In genomic region chr5:69217154-69217731, GRCh38 we compare ENCODE assay signal across 8 cellular contexts. TPM values are rescaled to one million over a fixed set of nuclear protein-coding genes. Genes with fewer than 3 reads are reported as not detected.
DNase-seq lines count a peak whose midpoint lies in the region; ATAC-seq, FAIRE-seq and TF ChIP-seq lines count a peak whose summit lies in the region.

No MANE protein-coding gene starts in this region.

- POLR2A ChIA-PET in PC-9 (lab: Charles Lee; ENCODE audit: unreplicated experiment) (interaction anchor here (1.0 kb wide), 1 partner anchor 17 kb away, joined by 7 read pairs; the partner anchor contains the start of gene CDK7), K562 (lab: Yijun Ruan, JAX) (interaction anchor here (0.8 to 2.4 kb wide), 4 partner anchors 13 to 27 kb away, joined by 3 to 12 read pairs (median 3); partner anchors contain the start of gene CDK7)

- no peaks in the 10 kb centered on the region for H3K36me3 ChIP-seq in PC-9 (ENCODE audit: low read depth)
- H3K36me3 ChIP-seq in K562 (ENCODE audit: control insufficient read depth, insufficient read depth, low read length), result peaks cover 22% of the 10 kb centered on the region; the same call in 2 of the 3 replicates

- H3K36me3 Mint-ChIP-seq in memory B cell, result peaks cover 4% of the 10 kb centered on the region
- H3K36me3 Mint-ChIP-seq in stimulated activated memory B cell treated with anti-CD40 and anti-IgM and Interleukin-4, amounts not matched to agents 10 μg/mL and 1 μg/mL and 100 μg/mL, for 72 hours, result peaks cover 12% of the 10 kb centered on the region

- peak overlapping the region; percentile 97 for H3K27ac Mint-ChIP-seq in memory B cell
- peak overlapping the region; percentile 94 for H3K27ac Mint-ChIP-seq in stimulated activated memory B cell treated with anti-CD40 and anti-IgM and Interleukin-4, amounts not matched to agents 10 μg/mL and 1 μg/mL and 100 μg/mL, for 72 hours

- H3F3A ChIP-seq in PC-9 (ENCODE audit: insufficient read depth, low read depth), result peaks cover 6% of the 10 kb centered on the region; the same call in 1 of the 2 replicates

- peak; percentile 35 for DNase-seq in NCI-H2029 treated with DMSO at 0.1 percent for 48 hours (lab: John Stamatoyannopoulos, UW)
- DNase-seq in NCI-H2029 (lab: John Stamatoyannopoulos, UW), result no peak
- no peak for DNase-seq in PC-9
- DNase-seq in K562 (ENCODE audit: extremely low read depth in 1 of 4, low spot score in 3 of 4), result peak; percentile 45 to 98 (median 98)
- no peak for DNase-seq in memory B cell (ENCODE audit: low spot score in 2 of 2)
- DNase-seq in left lobe of liver (ENCODE audit: low spot score), result no peak

- H3K9me1 ChIP-seq in K562 (ENCODE audit: control insufficient read depth, insufficient read depth, low read length), result no peaks in the 10 kb centered on the region

- H3K27ac ChIP-seq in PC-9, result no peak overlapping the region
- H3K27ac ChIP-seq in K562 (ENCODE audit: extremely low read depth, low read depth, low read length), result peak overlapping the region; percentile 88

- FAIRE-seq in K562 (lab: Jason Lieb, UNC), result peak; percentile 84

- no TSS peak for BruUV-seq in PC-9 (replicated peaks; lab: Mats Ljungman, UMichigan)
- BruUV-seq in K562 (replicated peaks; lab: Mats Ljungman, UMichigan), result TSS peak; percentile 98

- TF ChIP-seq RAD21 in K562 (CRISPR knock-in tag; conservative IDR thresholded peaks at IDR 0.05 in 1 of 2, IDR thresholded peaks at IDR 0.05 in 1 of 2), result no peak

- in situ Hi-C loops in K562 (cut with MboI), result no loop called here

- peak overlapping the region; percentile 97 for H3K4me3 Mint-ChIP-seq in memory B cell
- H3K4me3 Mint-ChIP-seq in stimulated activated memory B cell treated with anti-CD40 and anti-IgM and Interleukin-4, amounts not matched to agents 10 μg/mL and 1 μg/mL and 100 μg/mL, for 72 hours, result peak overlapping the region; percentile 96

- H4K20me1 ChIP-seq in PC-9 (ENCODE audit: insufficient read depth) (no peaks in the 10 kb centered on the region; the same call in 1 of the 2 replicates), K562 (replicated peaks; ENCODE audit: control insufficient read depth, insufficient read depth, low read length) (no peaks in the 10 kb centered on the region)

- H3K4me1 Mint-ChIP-seq in memory B cell, result peaks cover 13% of the 10 kb centered on the region
- peaks cover 29% of the 10 kb centered on the region for H3K4me1 Mint-ChIP-seq in stimulated activated memory B cell treated with anti-CD40 and anti-IgM and Interleukin-4, amounts not matched to agents 10 μg/mL and 1 μg/mL and 100 μg/mL, for 72 hours

- H3K27me3 Mint-ChIP-seq in memory B cell, result no peaks in the 10 kb centered on the region
- H3K27me3 Mint-ChIP-seq in stimulated activated memory B cell treated with anti-CD40 and anti-IgM and Interleukin-4, amounts not matched to agents 10 μg/mL and 1 μg/mL and 100 μg/mL, for 72 hours, result no peaks in the 10 kb centered on the region

- TF ChIP-seq CTCF in PC-9 (conservative IDR thresholded peaks at IDR 0.05) (no peak), K562 (IDR thresholded peaks at IDR 0.05 in 2 of 3, conservative IDR thresholded peaks at IDR 0.05 in 1 of 3; ENCODE audit: insufficient read depth in 2 of 3, low read depth in 1 of 3, low read length in 3 of 3) (no peak)

- no peak for TF ChIP-seq POLR2A in K562 (conservative IDR thresholded peaks at IDR 0.05)

- H3K4me1 ChIP-seq in PC-9 (replicated peaks; ENCODE audit: insufficient read depth), result peaks cover 16% of the 10 kb centered on the region
- peaks cover 13 to 21% of the 10 kb centered on the region in 2 experiments; a peak in 4 of 5 replicates for H3K4me1 ChIP-seq in K562 (replicated peaks in 1 of 2; ENCODE audit: control insufficient read depth in 2 of 2, insufficient read depth in 2 of 2, low read length in 2 of 2)

- peaks cover 2% of the 10 kb centered on the region for H3K9me3 Mint-ChIP-seq in memory B cell
- no peaks in the 10 kb centered on the region for H3K9me3 Mint-ChIP-seq in stimulated activated memory B cell treated with anti-CD40 and anti-IgM and Interleukin-4, amounts not matched to agents 10 μg/mL and 1 μg/mL and 100 μg/mL, for 72 hours

- CTCF ChIA-PET in PC-9 (lab: Charles Lee) (no interaction called here), K562 (lab: Yijun Ruan, JAX; ENCODE audit: low intra/inter-chr PET ratio) (no interaction called here)

- intact Hi-C loops in PC-9 (cut with micrococcal nuclease; ENCODE audit: unreplicated experiment), result no loop called here
- intact Hi-C loops in K562 (cut with micrococcal nuclease), result loop anchor here (2.0 kb wide), 1 partner anchor 28 kb away; the partner anchor contains the start of gene CENPH

- H3K9me2 ChIP-seq in PC-9 (ENCODE audit: insufficient read depth), result no peaks in the 10 kb centered on the region

- H3K9me3 ChIP-seq in PC-9 (ENCODE audit: insufficient read depth, low read depth), result no peaks in the 10 kb centered on the region; the same call in 1 of the 2 replicates
- 0 out of 2 replicates have a peak, but pooled peaks cover 3% of the 10 kb centered on the region for H3K9me3 ChIP-seq in K562 (replicated peaks; ENCODE audit: control insufficient read depth, insufficient read depth, low read depth, low read length)

- peak overlapping the region; percentile 98 for H2AFZ ChIP-seq in PC-9
- H2AFZ ChIP-seq in K562 (ENCODE audit: low read depth, low read length), result peak overlapping the region; percentile 94

- peaks cover 22% of the 10 kb centered on the region for H3K79me2 ChIP-seq in PC-9 (ENCODE audit: low read depth)
- H3K79me2 ChIP-seq in K562 (ENCODE audit: control insufficient read depth, insufficient read depth, low read length), result peaks cover 41% of the 10 kb centered on the region

- H3K27me3 ChIP-seq in PC-9 (ENCODE audit: insufficient read depth, low read depth) (no peaks in the 10 kb centered on the region), K562 (ENCODE audit: control insufficient read depth in 2 of 2, insufficient read depth in 2 of 2, low read length in 2 of 2) (no peaks in the 10 kb centered on the region)

- H3K9ac ChIP-seq in K562 (ENCODE audit: insufficient read depth in 1 of 2, low read depth in 2 of 2, low read length in 2 of 2), result peak overlapping the region; percentile 91 to 99

- 2% methylated on average over 9 of the region's 15 CpGs for WGBS in K562 (ENCODE audit: insufficient coverage, low coverage, missing lambda C conversion rate)

- peak overlapping the region; percentile 89 for H3K4me3 ChIP-seq in PC-9
- peak overlapping the region; percentile 66 for H3K4me3 ChIP-seq in K562

- H3K4me2 ChIP-seq in PC-9, result peak overlapping the region; percentile 86
- H3K4me2 ChIP-seq in K562 (ENCODE audit: insufficient read depth, low read length), result peak overlapping the region; percentile 90

- no peak for TF ChIP-seq EP300 in K562 (IDR thresholded peaks at IDR 0.05; ENCODE audit: low read length)

- no peak; the same call in 2 of the 3 replicates for ATAC-seq in K562
- ATAC-seq in memory B cell (ENCODE audit: low read depth), result peak; percentile 84
- no peak for ATAC-seq in stimulated activated memory B cell treated with anti-CD40 and anti-IgM and Interleukin-4, amounts not matched to agents 10 μg/mL and 1 μg/mL and 100 μg/mL, for 72 hours
- ATAC-seq in GM21360 (IDR thresholded peaks at IDR 0.05; ENCODE audit: unreplicated experiment), result no peak
- ATAC-seq in left lobe of liver, result no peak

RNA-seq across cellular contexts. Expression of gene CDK7, which starts 17.4 kb away (rescaled TPM):
- total RNA-seq in PC-9 (2021) (51.6 and 60.5 TPM in 2 replicates), K562 (2014; rRNA removed) (44.0 and 55.9 TPM in 2 replicates), K562 (2014; rRNA removed; fragmentation: Illumina TruSeq; extraction: Trizol) (68.8 and 75.3 TPM in 2 replicates), K562 (2015; rRNA removed; fragmentation: Illumina TruSeq; extraction: Trizol) (64.8 and 65.3 TPM in 2 replicates), K562 (2021) (41.2 and 41.7 TPM in 2 replicates), left lobe of liver (7.6 TPM)
- total RNA-seq in K562 (2011; cell fraction: chromatin; rRNA removed; ENCODE audit: low replicate concordance), result 174 and 234 TPM in 2 replicates
- 274 and 307 TPM in 2 replicates for total RNA-seq in K562 (2011; cell fraction: nucleolus; rRNA removed)
- total RNA-seq in K562 (2011; cell fraction: nucleoplasm; rRNA removed), result 170 and 191 TPM in 2 replicates
- polyA plus RNA-seq in K562 (2011; rRNA removed) (55.5 and 68.3 TPM in 2 replicates), K562 (2014; fragmentation: Illumina TruSeq; extraction: Trizol) (61.1 and 63.6 TPM in 2 replicates), K562 (2014; fragmentation: Nextera tagmentation; extraction: Ambion mirVana) (100 to 1,000 TPM; 143 TPM), K562 (2014; rRNA removed) (58.3 and 70.8 TPM in 2 replicates)
- 16.5 and 37.0 TPM in 2 replicates for polyA plus RNA-seq in K562 (2011; cell fraction: cytosol; rRNA removed)
- polyA plus RNA-seq in K562 (2011; cell fraction: nucleus; rRNA removed), result 76.0 and 84.4 TPM in 2 replicates
- polyA plus RNA-seq in K562 (2012), result 40.3 and 77.9 TPM in 2 replicates
- polyA minus RNA-seq in K562 (2011; rRNA and poly(A)+ RNA removed), result 53.8 and 54.2 TPM in 2 replicates
- polyA minus RNA-seq in K562 (2011; cell fraction: cytosol; rRNA and poly(A)+ RNA removed), result 36.6 and 57.6 TPM in 2 replicates
- 106 and 133 TPM in 2 replicates for polyA minus RNA-seq in K562 (2011; cell fraction: nucleus; rRNA and poly(A)+ RNA removed)

RNA-seq across cellular contexts. Expression of gene CENPH, which starts 27.9 kb away (rescaled TPM):
- total RNA-seq in PC-9 (2021), result 30.1 and 45.7 TPM in 2 replicates
- total RNA-seq in K562 (2011; cell fraction: chromatin; rRNA removed; ENCODE audit: low replicate concordance), result 15.7 and 27.1 TPM in 2 replicates
- 11.6 and 13.7 TPM in 2 replicates for total RNA-seq in K562 (2011; cell fraction: nucleolus; rRNA removed)
- total RNA-seq in K562 (2011; cell fraction: nucleoplasm; rRNA removed), result 19.9 and 24.4 TPM in 2 replicates
- total RNA-seq in K562 (2014; rRNA removed), result 77.2 and 111 TPM in 2 replicates
- 95.5 and 120 TPM in 2 replicates for total RNA-seq in K562 (2014; rRNA removed; fragmentation: Illumina TruSeq; extraction: Trizol)
- 66.9 and 71.6 TPM in 2 replicates for total RNA-seq in K562 (2015; rRNA removed; fragmentation: Illumina TruSeq; extraction: Trizol)
- total RNA-seq in K562 (2021), result 72.1 and 73.0 TPM in 2 replicates
- polyA plus RNA-seq in K562 (2011; rRNA removed), result 61.6 and 75.3 TPM in 2 replicates
- 34.2 and 69.1 TPM in 2 replicates for polyA plus RNA-seq in K562 (2011; cell fraction: cytosol; rRNA removed)
- 8.4 and 11.6 TPM in 2 replicates for polyA plus RNA-seq in K562 (2011; cell fraction: nucleus; rRNA removed)
- polyA plus RNA-seq in K562 (2012), result 49.7 and 114 TPM in 2 replicates
- polyA plus RNA-seq in K562 (2014; fragmentation: Illumina TruSeq; extraction: Trizol), result 68.0 and 74.9 TPM in 2 replicates
- 10 to 100 TPM; 10.5 to 18.2 TPM for polyA plus RNA-seq in K562 (2014; fragmentation: Nextera tagmentation; extraction: Ambion mirVana)
- polyA plus RNA-seq in K562 (2014; rRNA removed), result 103 and 124 TPM in 2 replicates
- polyA minus RNA-seq in K562 (2011; rRNA and poly(A)+ RNA removed), result 16.9 and 25.9 TPM in 2 replicates
- 20.0 and 26.2 TPM in 2 replicates for polyA minus RNA-seq in K562 (2011; cell fraction: cytosol; rRNA and poly(A)+ RNA removed)
- 8.3 and 16.7 TPM in 2 replicates for polyA minus RNA-seq in K562 (2011; cell fraction: nucleus; rRNA and poly(A)+ RNA removed)
- 0.53 TPM for total RNA-seq in left lobe of liver

RNA-seq across cellular contexts. Expression of gene CCNB1, which starts 50.3 kb away (rescaled TPM):
- 174 and 248 TPM in 2 replicates for total RNA-seq in PC-9 (2021)
- total RNA-seq in K562 (2011; cell fraction: chromatin; rRNA removed; ENCODE audit: low replicate concordance), result 73.7 and 121 TPM in 2 replicates
- total RNA-seq in K562 (2011; cell fraction: nucleolus; rRNA removed), result 60.7 and 76.7 TPM in 2 replicates
- total RNA-seq in K562 (2011; cell fraction: nucleoplasm; rRNA removed), result 83.0 and 89.8 TPM in 2 replicates
- total RNA-seq in K562 (2014; rRNA removed), result 165 and 208 TPM in 2 replicates
- total RNA-seq in K562 (2014; rRNA removed; fragmentation: Illumina TruSeq; extraction: Trizol), result 271 and 288 TPM in 2 replicates
- 267 and 270 TPM in 2 replicates for total RNA-seq in K562 (2015; rRNA removed; fragmentation: Illumina TruSeq; extraction: Trizol)
- total RNA-seq in K562 (2021), result 256 and 260 TPM in 2 replicates
- 306 and 361 TPM in 2 replicates for polyA plus RNA-seq in K562 (2011; rRNA removed)
- polyA plus RNA-seq in K562 (2011; cell fraction: cytosol; rRNA removed), result 87.6 and 130 TPM in 2 replicates
- polyA plus RNA-seq in K562 (2011; cell fraction: nucleus; rRNA removed), result 127 and 167 TPM in 2 replicates
- 165 and 326 TPM in 2 replicates for polyA plus RNA-seq in K562 (2012)
- polyA plus RNA-seq in K562 (2014; fragmentation: Illumina TruSeq; extraction: Trizol), result 277 and 295 TPM in 2 replicates
- polyA plus RNA-seq in K562 (2014; fragmentation: Nextera tagmentation; extraction: Ambion mirVana), result 100 to 1,000 TPM; 469 to 679 TPM
- 231 and 236 TPM in 2 replicates for polyA plus RNA-seq in K562 (2014; rRNA removed)
- 176 and 227 TPM in 2 replicates for polyA minus RNA-seq in K562 (2011; rRNA and poly(A)+ RNA removed)
- 95.8 and 118 TPM in 2 replicates for polyA minus RNA-seq in K562 (2011; cell fraction: cytosol; rRNA and poly(A)+ RNA removed)
- polyA minus RNA-seq in K562 (2011; cell fraction: nucleus; rRNA and poly(A)+ RNA removed), result 32.0 and 58.3 TPM in 2 replicates
- total RNA-seq in left lobe of liver, result 2.7 TPM

Comparison
In these comparisons a context has a peak if more than half of its experiments do, and no peak if none do; other contexts are left out.
1. DNase-seq: peak in NCI-H2029 treated with DMSO at 0.1 percent for 48 hours (single experiment) and K562 (4 of 4); none in NCI-H2029 (single experiment), PC-9 (0 of 2), memory B cell (0 of 2) and left lobe of liver (single experiment).
2. RNA of gene CCNB1, which starts 50.3 kb away (total RNA-seq): 60.7 to 288 TPM in K562 and 174 to 248 TPM in PC-9; 2.7 TPM in left lobe of liver (single experiment); every median in the first group is over 10 times any median in the second.